Comparison of ENCODE assay signal across 10 cellular contexts in the genomic region with DNA sequence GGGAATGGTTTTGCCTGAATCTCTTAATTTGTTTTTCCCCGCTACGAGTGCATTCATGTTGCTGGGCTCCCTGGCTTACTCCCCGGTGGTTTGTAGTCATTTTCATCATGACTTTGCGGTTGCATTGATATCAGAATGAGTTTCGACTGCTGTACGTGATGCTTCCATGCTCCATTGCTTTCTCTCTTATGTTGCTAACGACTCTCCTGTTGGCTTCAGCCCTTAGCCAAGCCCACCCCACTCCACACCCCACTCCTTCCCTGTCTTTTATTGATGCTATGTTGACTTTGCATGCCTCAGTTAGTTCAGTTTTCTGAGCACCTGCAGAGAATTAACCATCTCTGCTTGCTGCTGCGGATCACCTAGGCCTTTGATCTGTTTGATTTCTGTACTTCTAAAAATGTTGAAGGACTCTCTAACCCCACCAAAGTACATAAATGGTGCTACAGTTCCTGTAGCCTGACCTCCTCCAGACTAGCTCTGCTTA.
DNase-seq lines count a peak whose midpoint lies in the region; ATAC-seq and FAIRE-seq lines count a peak whose summit lies in the region.
"Had no signal": no experiment of that assay in that cellular context is flagged by ENCODE, and none has a peak within 500 bp of the region (broad histone marks: within the 10 kb centered on the region; RNA-seq: fewer than 3 reads in every experiment).

No MANE protein-coding gene starts in this region.

- ATAC-seq in HG02571 (IDR thresholded peaks at IDR 0.05; ENCODE audit: unreplicated experiment) (peak; percentile 72), esophagus mucosa (peak; percentile 28)

- peak; percentile 76 for FAIRE-seq in GM18507 (lab: Jason Lieb, UNC)

- DNase-seq in GM18507 (ENCODE audit: extremely low spot score, insufficient read length, low read depth): peak; percentile 53
- peak; percentile 100 for DNase-seq in NCI-H1092 treated with DMSO at 0.1 percent for 48 hours (lab: John Stamatoyannopoulos, UW)
- DNase-seq in stimulated activated naive CD4-positive, alpha-beta T cell treated with Interleukin-2 at 50 U/mL for 16 hours (lab: John Stamatoyannopoulos, UW): no peak
- no peak for DNase-seq in epidermal melanocyte (ENCODE audit: insufficient read length, low spot score)
- no peak for DNase-seq in cortex of kidney (lab: John Stamatoyannopoulos, UW)
- no peak for DNase-seq in iPS-NIHi11 (ENCODE audit: low spot score)
- DNase-seq: EL, RPMI8226 had no signal

Comparison
In these comparisons a context has a peak if more than half of its experiments do, and no peak if none do; other contexts are left out.
1. DNase-seq: peak in GM18507 (single experiment) and NCI-H1092 treated with DMSO at 0.1 percent for 48 hours (single experiment); none in stimulated activated naive CD4-positive, alpha-beta T cell treated with Interleukin-2 at 50 U/mL for 16 hours (single experiment), epidermal melanocyte (single experiment), cortex of kidney (single experiment) and iPS-NIHi11 (single experiment).